ENCODE assay signal across 22 cellular contexts in the genomic region with DNA sequence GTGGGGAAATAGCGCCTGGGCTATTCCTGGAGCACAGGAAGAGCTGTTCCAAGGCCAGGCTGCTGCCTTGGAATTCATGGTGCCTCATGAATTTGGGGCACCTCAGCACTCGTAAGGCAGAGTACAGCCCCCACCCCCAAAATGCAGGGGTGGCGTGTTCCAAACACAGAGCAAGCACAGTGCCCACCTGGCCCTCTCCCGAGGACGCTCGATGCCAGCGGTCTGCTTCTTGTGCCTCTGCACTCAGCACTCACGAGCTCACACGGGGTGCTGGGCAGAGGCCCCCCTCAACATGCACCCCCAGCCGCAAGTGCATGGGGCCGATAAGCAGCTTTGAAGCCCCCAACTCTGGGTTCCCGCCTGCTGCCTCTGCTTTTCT.
DNase-seq lines count a peak whose midpoint lies in the region; ATAC-seq, FAIRE-seq and TF ChIP-seq lines count a peak whose summit lies in the region.
"Had no signal": no experiment of that assay in that cellular context is flagged by ENCODE, and none has a peak within 500 bp of the region (broad histone marks: within the 10 kb centered on the region; RNA-seq: fewer than 3 reads in every experiment).

No MANE protein-coding gene starts in this region.

- H3K36me3 ChIP-seq in esophagus muscularis mucosa, result peaks cover 17 to 95% (median 63%) of the 10 kb centered on the region in 4 donors
- peaks cover 0 to 26% (median 4%) of the 10 kb centered on the region in 3 donors for H3K36me3 ChIP-seq in pancreas
- no peaks in the 10 kb centered on the region for H3K36me3 ChIP-seq in uterus
- H3K36me3 ChIP-seq in OCI-LY7 (ENCODE audit: insufficient read depth, low read length), result no peaks in the 10 kb centered on the region

- H3K4me3 ChIP-seq in esophagus muscularis mucosa, result no peak overlapping the region
- H3K4me3 ChIP-seq in pancreas, result no peak overlapping the region
- H3K4me3 ChIP-seq in uterus, result no peak overlapping the region
- H3K4me3 ChIP-seq in OCI-LY7 (ENCODE audit: low read depth, low read length, poor library complexity, severe bottlenecking), result no peak overlapping the region
- H3K4me3 ChIP-seq: mucosa of descending colon, smooth muscle cell had no signal

- H3K4me2 ChIP-seq in OCI-LY7 (ENCODE audit: low read length), result no peak overlapping the region
- H3K4me2 ChIP-seq: SK-N-SH, smooth muscle cell had no signal

- TF ChIP-seq CTCF in esophagus muscularis mucosa (IDR thresholded peaks at IDR 0.05) (no peak), pancreas (IDR thresholded peaks at IDR 0.05) (no peak), uterus (IDR thresholded peaks at IDR 0.05) (no peak), OCI-LY7 (conservative IDR thresholded peaks at IDR 0.05; ENCODE audit: low read length) (no peak)

- BruUV-seq in OCI-LY7 (replicated peaks; lab: Mats Ljungman, UMichigan), result no TSS peak

- WGBS in esophagus muscularis mucosa, result 84% methylated on average over 8 of the region's 12 CpGs
- 81 to 84% methylated on average over 12 of the region's 12 CpGs for WGBS in pancreas, 2 donors

- CTCF ChIA-PET in OCI-LY7 (lab: Charles Lee; ENCODE audit: unreplicated experiment), result no interaction called here

- H3K9me2 ChIP-seq in OCI-LY7 (ENCODE audit: insufficient read depth, low read length), result no peaks in the 10 kb centered on the region
- H3K9me2 ChIP-seq: SK-N-SH had no signal

- H3K4me1 ChIP-seq in esophagus muscularis mucosa, result peaks cover 49 to 84% (median 55%) of the 10 kb centered on the region in 4 donors
- peaks cover 11 to 28% (median 19%) of the 10 kb centered on the region in 3 donors for H3K4me1 ChIP-seq in pancreas
- H3K4me1 ChIP-seq in uterus, result peaks cover 12 to 27% of the 10 kb centered on the region in 2 donors
- H3K4me1 ChIP-seq in OCI-LY7 (ENCODE audit: insufficient read depth, low read length, poor library complexity, severe bottlenecking), result no peaks in the 10 kb centered on the region

- POLR2A ChIA-PET in OCI-LY7 (lab: Charles Lee), result no interaction called here

- H4K20me1 ChIP-seq in OCI-LY7 (ENCODE audit: insufficient read depth, low read length), result no peaks in the 10 kb centered on the region

- no peaks in the 10 kb centered on the region for H3K27me3 ChIP-seq in esophagus muscularis mucosa
- no peaks in the 10 kb centered on the region for H3K27me3 ChIP-seq in pancreas
- H3K27me3 ChIP-seq in uterus, result no peaks in the 10 kb centered on the region

- no peaks in the 10 kb centered on the region for H3K79me2 ChIP-seq in OCI-LY7 (ENCODE audit: insufficient read depth, low read depth, low read length)

- H3K9me3 ChIP-seq in esophagus muscularis mucosa (no peaks in the 10 kb centered on the region), pancreas (no peaks in the 10 kb centered on the region), uterus (no peaks in the 10 kb centered on the region), OCI-LY7 (ENCODE audit: low read length) (no peaks in the 10 kb centered on the region)
- H3K9me3 ChIP-seq: mucosa of descending colon, SK-N-SH had no signal

- TF ChIP-seq EP300 in esophagus muscularis mucosa (IDR thresholded peaks at IDR 0.05), result no peak

- no peak overlapping the region for H2AFZ ChIP-seq in OCI-LY7 (ENCODE audit: low read length)

- intact Hi-C loops in cardiac septum (cut with DNase I) (no loop called here), Right ventricle myocardium superior (cut with DNase I) (no loop called here), esophagus muscularis mucosa (cut with DNase I) (no loop called here), pancreas (cut with DNase I) (no loop called here), uterus (cut with DNase I; ENCODE audit: low total_unique reads) (loop anchor here (10.0 kb wide), 1 partner anchor 73 kb away; no protein-coding TSS in a partner anchor), OCI-LY7 (cut with micrococcal nuclease; ENCODE audit: unreplicated experiment) (no loop called here)

- no peak for TF ChIP-seq POLR2A in esophagus muscularis mucosa (IDR thresholded peaks at IDR 0.05; ENCODE audit: low read depth)
- no peak for TF ChIP-seq POLR2A in uterus (IDR thresholded peaks at IDR 0.05)

- no peak for FAIRE-seq in pancreas (lab: Jason Lieb, UNC)
- FAIRE-seq: kidney had no signal

- ATAC-seq in Right ventricle myocardium superior (ENCODE audit: poor library complexity), result no peak
- ATAC-seq in pancreas, result no peak
- ATAC-seq: CD8-positive, alpha-beta T cell; mucosa of descending colon; PC-3 had no signal

- DNase-seq in cardiac septum (ENCODE audit: low spot score) (peak; percentile 73), Right ventricle myocardium superior (no peak), esophagus muscularis mucosa (ENCODE audit: extremely low spot score) (no peak), pancreas (peak in 5 of 6 donors; percentile 1 to 60 (median 12)), uterus (peak in 1 of 2 donors; percentile 15), inferior parietal cortex (ENCODE audit: extremely low spot score) (no peak), occipital lobe (lab: John Stamatoyannopoulos, UW) (no peak), OCI-LY7 (ENCODE audit: low spot score) (no peak)
- DNase-seq: ACHN; activated CD4-positive, alpha-beta T cell treated with anti-CD3 and anti-CD28 coated beads for 4 hours; activated naive CD4-positive, alpha-beta T cell treated with Interleukin-2 at 50 U/mL for 16 hours; DMS79 treated with DMSO at 0.1 percent for 48 hours; HCEC 1CT; NCI-H1417 treated with DMSO at 0.1 percent for 48 hours; NCI-H2171; NCI-H774; PC-3 had no signal

- H3K27ac ChIP-seq in esophagus muscularis mucosa (replicated peaks in 1 of 4) (peak overlapping the region in 3 of 4 donors; percentile 69 to 74 (median 71)), pancreas (peak overlapping the region in 3 of 4 donors; percentile 37 to 46 (median 41)), uterus (peak overlapping the region; percentile 63 to 65), OCI-LY7 (ENCODE audit: low read depth, low read length, poor library complexity, severe bottlenecking) (no peak overlapping the region)

Comparison
In these comparisons a context has a peak if more than half of its experiments do, and no peak if none do; other contexts are left out.
1. DNase-seq: peak in cardiac septum (single experiment) and pancreas (5 of 6); none in Right ventricle myocardium superior (single experiment), esophagus muscularis mucosa (single experiment), inferior parietal cortex (single experiment), occipital lobe (single experiment) and OCI-LY7 (single experiment).